ENCODE assay signal across 19 cellular contexts in genomic region chr12:14263742-14264141, GRCh38.
"Had no signal": no experiment of that assay in that cellular context is flagged by ENCODE, and none has a peak within 500 bp of the region (broad histone marks: within the 10 kb centered on the region; RNA-seq: fewer than 3 reads in every experiment).

No MANE protein-coding gene starts in this region.

- H3K4me3 ChIP-seq: cardiac muscle cell, mucosa of descending colon, tibial nerve had no signal

- H3K27ac Mint-ChIP-seq: activated CD4-positive, alpha-beta T cell treated with anti-CD3 and anti-CD28 coated beads, Interleukin-2, amount 10 ng/mL, durations not matched to agents 7 days and 5 days; activated naive CD4-positive, alpha-beta T cell treated with anti-CD3 and anti-CD28 coated beads, Interleukin-2, amount 50 U/mL, for 72 hours; activated T-cell treated with anti-CD3 and anti-CD28 coated beads, Interleukin-2, amount 50 U/mL, for 72 hours; memory B cell had no signal

- H3K27me3 Mint-ChIP-seq: activated CD4-positive, alpha-beta T cell treated with anti-CD3 and anti-CD28 coated beads, Interleukin-2, amount 10 ng/mL, durations not matched to agents 7 days and 5 days; memory B cell; naive thymus-derived CD8-positive, alpha-beta T cell had no signal

- DNase-seq: activated CD4-positive, alpha-beta T cell treated with anti-CD3 and anti-CD28 coated beads, Interleukin-2, amount 10 ng/mL, durations not matched to agents 7 days and 5 days; activated CD8-positive, alpha-beta memory T cell treated with anti-CD3 and anti-CD28 coated beads, Interleukin-2, amount 50 U/mL, for 48 hours; activated gamma-delta T cell; activated T-cell treated with anti-CD3 and anti-CD28 coated beads, Interleukin-2, amount 50 U/mL, for 72 hours; glutamatergic neuron; hypothalamus; left ventricle myocardium superior; mucosa of descending colon; naive thymus-derived CD8-positive, alpha-beta T cell; occipital lobe; stimulated activated CD4-positive, alpha-beta T cell treated with anti-CD3 and anti-CD28 coated beads, Interleukin-15, amount 100 ng/mL, for 24 hours; stimulated activated CD4-positive, alpha-beta T cell treated with anti-CD3 and anti-CD28 coated beads, Interleukin-4, amount 100 ng/mL, for 1 hour; stimulated activated naive CD4-positive, alpha-beta T cell treated with Interleukin-2 at 50 U/mL for 16 hours; substantia nigra had no signal

- H3K27me3 ChIP-seq: cardiac muscle cell, foreskin keratinocyte, tibial nerve had no signal

- H3K27ac ChIP-seq: cardiac muscle cell, foreskin keratinocyte, tibial nerve had no signal

- H3K36me3 ChIP-seq: cardiac muscle cell, tibial nerve had no signal

- ATAC-seq: activated naive CD4-positive, alpha-beta T cell treated with anti-CD3 and anti-CD28 coated beads, Interleukin-2, amount 50 U/mL, for 72 hours; activated T-cell treated with anti-CD3 and anti-CD28 coated beads, Interleukin-2, amount 50 U/mL, for 72 hours; left ventricle myocardium superior; mucosa of descending colon; naive thymus-derived CD8-positive, alpha-beta T cell had no signal

- H3K4me3 Mint-ChIP-seq: activated CD4-positive, alpha-beta T cell treated with anti-CD3 and anti-CD28 coated beads, Interleukin-2, amount 10 ng/mL, durations not matched to agents 7 days and 5 days; activated T-cell treated with anti-CD3 and anti-CD28 coated beads, Interleukin-2, amount 50 U/mL, for 72 hours; memory B cell; naive thymus-derived CD8-positive, alpha-beta T cell had no signal
